27 cellular contexts compared by ENCODE assay signal in the genomic region with DNA sequence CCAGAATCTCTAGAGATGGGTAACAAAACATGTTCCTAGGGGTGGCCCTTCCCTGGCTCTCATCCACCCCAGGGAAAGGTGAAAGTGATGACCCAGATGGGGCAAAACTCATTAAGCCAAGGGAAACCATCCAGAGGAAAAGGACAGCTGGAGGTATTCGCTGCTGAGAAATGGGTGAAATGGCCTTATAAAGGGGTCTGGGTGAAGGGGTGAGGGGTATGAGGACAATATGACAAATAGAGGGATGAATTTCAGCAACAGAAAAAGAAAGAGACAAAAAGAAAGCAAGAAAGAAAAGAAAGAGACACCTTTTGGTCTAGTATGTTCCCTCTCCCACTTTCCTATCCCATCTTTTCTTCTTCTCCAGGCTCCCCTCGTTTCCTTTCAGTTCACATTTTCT.
"Had no signal": no experiment of that assay in that cellular context is flagged by ENCODE, and none has a peak within 500 bp of the region (broad histone marks: within the 10 kb centered on the region; RNA-seq: fewer than 3 reads in every experiment).

No MANE protein-coding gene starts in this region.

- H3K27me3 ChIP-seq: ascending aorta, SJCRH30 had no signal

- H3K9me3 Mint-ChIP-seq: activated CD4-positive, alpha-beta T cell treated with anti-CD3 and anti-CD28 coated beads, Interleukin-2, amount 10 ng/mL, durations not matched to agents 7 days and 5 days; activated naive CD4-positive, alpha-beta T cell treated with anti-CD3 and anti-CD28 coated beads, Interleukin-2, amount 50 U/mL, for 24 hours; activated naive CD8-positive, alpha-beta T cell treated with anti-CD3 and anti-CD28 coated beads, Interleukin-2, amount 10 ng/mL, durations not matched to agents 7 days and 5 days; activated T-cell treated with anti-CD3 and anti-CD28 coated beads, Interleukin-2, amount 50 U/mL, for 24 hours; activated T-helper 2 cell treated with anti-CD3 and anti-CD28 coated beads, Interferon-gamma antibody, Interleukin-2, Interleukin-4, amounts not matched to agents 10 μg/mL and 5 μg/mL and 100 μg/mL, durations not matched to agents 14 hours and 24 hours and 36 hours had no signal

- H3K27ac Mint-ChIP-seq: activated CD4-positive, alpha-beta T cell treated with anti-CD3 and anti-CD28 coated beads for 36 hours; activated CD4-positive, alpha-beta T cell treated with anti-CD3 and anti-CD28 coated beads, Interleukin-2, amount 10 ng/mL, durations not matched to agents 7 days and 5 days; activated CD8-positive, alpha-beta T cell treated with anti-CD3 and anti-CD28 coated beads, Interleukin-2, amount 10 ng/mL, durations not matched to agents 7 days and 5 days; activated naive CD4-positive, alpha-beta T cell treated with anti-CD3 and anti-CD28 coated beads, Interleukin-2, amount 50 U/mL, for 24 hours; activated naive CD8-positive, alpha-beta T cell treated with anti-CD3 and anti-CD28 coated beads, Interleukin-2, amount 10 ng/mL, durations not matched to agents 7 days and 5 days; activated T-cell treated with anti-CD3 and anti-CD28 coated beads, Interleukin-2, amount 50 U/mL, for 24 hours; activated T-helper 2 cell treated with anti-CD3 and anti-CD28 coated beads, Interferon-gamma antibody, Interleukin-2, Interleukin-4, amounts not matched to agents 10 μg/mL and 5 μg/mL and 100 μg/mL, durations not matched to agents 14 hours and 24 hours and 36 hours had no signal

- H3K27me3 Mint-ChIP-seq: activated CD4-positive, alpha-beta T cell treated with anti-CD3 and anti-CD28 coated beads for 36 hours; activated CD4-positive, alpha-beta T cell treated with anti-CD3 and anti-CD28 coated beads, Interleukin-2, amount 10 ng/mL, durations not matched to agents 7 days and 5 days; activated naive CD4-positive, alpha-beta T cell treated with anti-CD3 and anti-CD28 coated beads, Interleukin-2, amount 50 U/mL, for 24 hours; activated naive CD8-positive, alpha-beta T cell treated with anti-CD3 and anti-CD28 coated beads, Interleukin-2, amount 10 ng/mL, durations not matched to agents 7 days and 5 days; activated T-cell treated with anti-CD3 and anti-CD28 coated beads, Interleukin-2, amount 50 U/mL, for 24 hours had no signal

- H3K4me2 ChIP-seq: KMS-11 had no signal

- H3K4me3 ChIP-seq: ascending aorta, SJCRH30, SK-N-MC had no signal

- H3K9me3 ChIP-seq: SJCRH30 had no signal

- H3K9ac ChIP-seq: KMS-11 had no signal

- H3K4me1 ChIP-seq: ascending aorta, SJCRH30 had no signal

- H3K27ac ChIP-seq: KMS-11, SJCRH30, SK-N-MC had no signal

- DNase-seq: activated CD4-positive, alpha-beta T cell treated with anti-CD3 and anti-CD28 coated beads for 36 hours; activated CD4-positive, alpha-beta T cell treated with anti-CD3 and anti-CD28 coated beads, Interleukin-2, amount 10 ng/mL, durations not matched to agents 7 days and 5 days; activated CD4-positive, alpha-beta T cell treated with anti-CD3 and anti-CD28 coated beads, Interleukin-2, amount 50 U/mL, for 48 hours; activated CD8-positive, alpha-beta T cell treated with anti-CD3 and anti-CD28 coated beads, Interleukin-2, amount 10 ng/mL, durations not matched to agents 7 days and 5 days; activated gamma-delta T cell; activated naive CD4-positive, alpha-beta T cell treated with Interleukin-2 at 50 U/mL for 16 hours; activated naive CD8-positive, alpha-beta T cell treated with anti-CD3 and anti-CD28 coated beads, Interleukin-2, amount 10 ng/mL, durations not matched to agents 7 days and 5 days; activated T-cell treated with anti-CD3 and anti-CD28 coated beads, Interleukin-2, amount 50 U/mL, for 24 hours; amygdala; NCI-H1105; NCI-H1417 treated with DMSO at 0.1 percent for 48 hours; NCI-H187 treated with DMSO at 0.1 percent for 48 hours; NCI-H2081; NCI-H2171 treated with DMSO at 0.1 percent for 48 hours; NCI-H2227 treated with DMSO at 0.1 percent for 48 hours; NCI-H446 treated with DMSO at 0.1 percent for 48 hours; NCI-H524; SHP77; SJCRH30; T1000 had no signal

- H3K36me3 ChIP-seq: ascending aorta had no signal

- H3K4me3 Mint-ChIP-seq: activated CD4-positive, alpha-beta T cell treated with anti-CD3 and anti-CD28 coated beads for 36 hours; activated CD4-positive, alpha-beta T cell treated with anti-CD3 and anti-CD28 coated beads, Interleukin-2, amount 10 ng/mL, durations not matched to agents 7 days and 5 days; activated CD8-positive, alpha-beta T cell treated with anti-CD3 and anti-CD28 coated beads, Interleukin-2, amount 10 ng/mL, durations not matched to agents 7 days and 5 days; activated naive CD4-positive, alpha-beta T cell treated with anti-CD3 and anti-CD28 coated beads, Interleukin-2, amount 50 U/mL, for 24 hours; activated naive CD8-positive, alpha-beta T cell treated with anti-CD3 and anti-CD28 coated beads, Interleukin-2, amount 10 ng/mL, durations not matched to agents 7 days and 5 days; activated T-cell treated with anti-CD3 and anti-CD28 coated beads, Interleukin-2, amount 50 U/mL, for 24 hours had no signal

- ATAC-seq: activated CD4-positive, alpha-beta T cell treated with anti-CD3 and anti-CD28 coated beads for 36 hours; activated CD4-positive, CD25-positive, alpha-beta regulatory T cell treated with anti-CD3 and anti-CD28 coated beads, Interleukin-2, amount 50 U/mL, for 24 hours; activated CD8-positive, alpha-beta T cell treated with anti-CD3 and anti-CD28 coated beads, Interleukin-2, amount 10 ng/mL, durations not matched to agents 7 days and 5 days; Panc1 had no signal

- H3K36me3 Mint-ChIP-seq: activated naive CD4-positive, alpha-beta T cell treated with anti-CD3 and anti-CD28 coated beads, Interleukin-2, amount 50 U/mL, for 24 hours had no signal
